24 cellular contexts compared by ENCODE assay signal in the genomic region with DNA sequence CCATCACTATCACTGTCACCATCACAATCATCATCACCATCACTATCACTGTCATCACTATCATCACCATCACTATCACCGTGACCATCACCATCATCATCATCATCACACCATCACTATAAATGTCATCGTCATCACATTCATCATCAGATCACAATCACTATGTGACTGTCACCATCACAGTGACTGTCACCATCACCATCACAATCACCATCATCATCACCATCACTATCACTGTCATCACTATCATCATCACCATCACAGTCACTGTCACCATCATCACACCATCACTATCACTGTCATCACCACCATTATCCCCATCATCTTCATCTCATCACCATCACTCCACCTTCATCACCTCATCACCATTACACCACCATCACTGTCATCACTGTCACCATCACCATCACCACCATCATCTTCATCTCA.
"Had no signal": no experiment of that assay in that cellular context is flagged by ENCODE, and none has a peak within 500 bp of the region (broad histone marks: within the 10 kb centered on the region; RNA-seq: fewer than 3 reads in every experiment).

No MANE protein-coding gene starts in this region.

- H3K27me3 ChIP-seq: breast epithelium, esophagus squamous epithelium, gastroesophageal sphincter, heart left ventricle, uterus had no signal

- H3K4me3 Mint-ChIP-seq: activated naive CD8-positive, alpha-beta T cell treated with anti-CD3 and anti-CD28 coated beads for 36 hours; activated T-helper 1 cell treated with anti-CD3 and anti-CD28 coated beads, Interleukin-12 subunit alpha, Interleukin-12 subunit beta, Interleukin-2, Interleukin-4 antibody, amounts not matched to agents 30 ng/mL and 10 ng/mL and 1 ng/mL, durations not matched to agents 14 hours and 24 hours and 36 hours; endodermal cell; neural crest cell; stimulated activated naive B cell treated with anti-CD40 and anti-IgM and Interleukin-4, amounts not matched to agents 10 μg/mL and 1 μg/mL and 100 μg/mL, for 72 hours; T-cell had no signal

- H3K36me3 Mint-ChIP-seq: activated naive CD8-positive, alpha-beta T cell treated with anti-CD3 and anti-CD28 coated beads for 36 hours; stimulated activated naive B cell treated with anti-CD40 and anti-IgM and Interleukin-4, amounts not matched to agents 10 μg/mL and 1 μg/mL and 100 μg/mL, for 72 hours; T-cell had no signal

- H3K27ac ChIP-seq: breast epithelium, coronary artery, esophagus squamous epithelium, gastroesophageal sphincter, heart left ventricle, uterus, WERI-Rb-1 had no signal

- H3K36me3 ChIP-seq: breast epithelium, uterus, WERI-Rb-1 had no signal

- H3K27ac Mint-ChIP-seq: activated naive CD8-positive, alpha-beta T cell treated with anti-CD3 and anti-CD28 coated beads for 36 hours; activated T-helper 1 cell treated with anti-CD3 and anti-CD28 coated beads, Interleukin-12 subunit alpha, Interleukin-12 subunit beta, Interleukin-2, Interleukin-4 antibody, amounts not matched to agents 30 ng/mL and 10 ng/mL and 1 ng/mL, durations not matched to agents 14 hours and 24 hours and 36 hours; endodermal cell; stimulated activated naive B cell treated with anti-CD40 and anti-IgM and Interleukin-4, amounts not matched to agents 10 μg/mL and 1 μg/mL and 100 μg/mL, for 72 hours; T-cell had no signal

- H3K27me3 Mint-ChIP-seq: activated naive CD8-positive, alpha-beta T cell treated with anti-CD3 and anti-CD28 coated beads for 36 hours; stimulated activated naive B cell treated with anti-CD40 and anti-IgM and Interleukin-4, amounts not matched to agents 10 μg/mL and 1 μg/mL and 100 μg/mL, for 72 hours; T-cell had no signal

- H3K9me3 ChIP-seq: breast epithelium, esophagus squamous epithelium, gastroesophageal sphincter, heart left ventricle, uterus had no signal

- H3K4me1 Mint-ChIP-seq: endodermal cell had no signal

- DNase-seq: activated CD4-positive, alpha-beta T cell treated with anti-CD3 and anti-CD28 coated beads, Interleukin-2, amount 50 U/mL, for 4 hours; activated naive CD4-positive, alpha-beta T cell treated with Interleukin-2 at 50 U/mL for 16 hours; activated naive CD8-positive, alpha-beta T cell treated with anti-CD3 and anti-CD28 coated beads for 36 hours; cerebellar nuclear complex; endodermal cell; esophagus squamous epithelium; left colon; mesenchymal stem cell; stimulated activated CD4-positive, alpha-beta T cell treated with anti-CD3 and anti-CD28 coated beads, Interleukin-15, amount 100 ng/mL, for 24 hours; stimulated activated naive B cell treated with anti-CD40 and anti-IgM and Interleukin-4, amounts not matched to agents 10 μg/mL and 1 μg/mL and 100 μg/mL, for 72 hours; T-cell; trophoblast cell; uterus; WERI-Rb-1 had no signal

- H3K4me2 ChIP-seq: smooth muscle cell had no signal

- H3K4me1 ChIP-seq: breast epithelium, uterus had no signal

- H3K4me3 ChIP-seq: breast epithelium, coronary artery, esophagus squamous epithelium, gastroesophageal sphincter, heart left ventricle, smooth muscle cell, uterus had no signal

- ATAC-seq: gastroesophageal sphincter; heart left ventricle; left colon; sciatic nerve; stimulated activated naive B cell treated with anti-CD40 and anti-IgM and Interleukin-4, amounts not matched to agents 10 μg/mL and 1 μg/mL and 100 μg/mL, for 72 hours had no signal

- FAIRE-seq: keratinocyte, TTC549 had no signal

- H3K9me3 Mint-ChIP-seq: activated naive CD8-positive, alpha-beta T cell treated with anti-CD3 and anti-CD28 coated beads for 36 hours; activated T-helper 1 cell treated with anti-CD3 and anti-CD28 coated beads, Interleukin-12 subunit alpha, Interleukin-12 subunit beta, Interleukin-2, Interleukin-4 antibody, amounts not matched to agents 30 ng/mL and 10 ng/mL and 1 ng/mL, durations not matched to agents 14 hours and 24 hours and 36 hours; endodermal cell; stimulated activated naive B cell treated with anti-CD40 and anti-IgM and Interleukin-4, amounts not matched to agents 10 μg/mL and 1 μg/mL and 100 μg/mL, for 72 hours; T-cell had no signal
